ENCODE assay signal across 9 cellular contexts in genomic region chr4:1023241-1023640, GRCh38. TPM values are rescaled to one million over a fixed set of nuclear protein-coding genes. Genes with fewer than 3 reads are reported as not detected.
"Had no signal": no experiment of that assay in that cellular context is flagged by ENCODE, and none has a peak within 500 bp of the region (broad histone marks: within the 10 kb centered on the region; RNA-seq: fewer than 3 reads in every experiment).

No MANE protein-coding gene starts in this region.

- H3K4me2 ChIP-seq: GM23338 had no signal

- H3K9me3 Mint-ChIP-seq: GM23338, HFFc6 had no signal

- H3K4me3 Mint-ChIP-seq: GM23338, H9, HFFc6 had no signal

- H3K9ac ChIP-seq: GM23248 had no signal

- H3K27ac ChIP-seq: GM23248 had no signal

- DNase-seq: GM23248, GOT3, H9, HCEC 1CT, HFFc6 had no signal

- H3K4me3 ChIP-seq: GM23248, GM23338, HAP-1 had no signal

- H3K4me1 ChIP-seq: HAP-1 had no signal

- H3K9me3 ChIP-seq: HAP-1 had no signal

- H3K27ac Mint-ChIP-seq: GM23338, H9, HFFc6 had no signal

RNA-seq across cellular contexts. Expression of gene SLC26A1, which starts 30.0 kb away (rescaled TPM):
- total RNA-seq: H1, H4 had no signal
